In genomic region chr1:203682401-203683383, GRCh38 we compare ENCODE assay signal across 8 cellular contexts.
A peak's percentile ranks its signal among the peaks of the same experiment; 100 is the strongest.
DNase-seq lines count a peak whose midpoint lies in the region; ATAC-seq lines count a peak whose summit lies in the region.

No MANE protein-coding gene starts in this region.

- peaks cover 35 to 62% of the 10 kb centered on the region in 2 donors for H3K4me1 Mint-ChIP-seq in effector memory CD8-positive, alpha-beta T cell (ENCODE audit: low read depth in 2 of 2)

- H3K27me3 Mint-ChIP-seq in effector memory CD8-positive, alpha-beta T cell = no peaks in the 10 kb centered on the region

- peak; percentile 67 for DNase-seq in T-helper 22 cell (ENCODE audit: low read depth)
- peak; percentile 70 to 72 (median 71) for DNase-seq in effector memory CD8-positive, alpha-beta T cell
- peak; percentile 44 to 45 for DNase-seq in stimulated activated CD4-positive, alpha-beta T cell treated with anti-CD3 and anti-CD28 coated beads, Interleukin-4, amount 100 ng/mL, for 48 hours (ENCODE audit: low read depth in 2 of 2)
- DNase-seq in midbrain (lab: John Stamatoyannopoulos, UW) = no peak
- DNase-seq in amniotic stem cell (lab: John Stamatoyannopoulos, UW) = no peak

- no peaks in the 10 kb centered on the region for H3K9me3 Mint-ChIP-seq in effector memory CD8-positive, alpha-beta T cell

- peak; percentile 37 for ATAC-seq in HG03175 (IDR thresholded peaks at IDR 0.05; ENCODE audit: unreplicated experiment)
- ATAC-seq in effector memory CD8-positive, alpha-beta T cell (replicated peaks) = peak; percentile 99
- no peak for ATAC-seq in HG03159 (IDR thresholded peaks at IDR 0.05; ENCODE audit: unreplicated experiment)
- ATAC-seq in GM19395 (IDR thresholded peaks at IDR 0.05; ENCODE audit: unreplicated experiment) = no peak

- H3K4me3 Mint-ChIP-seq in effector memory CD8-positive, alpha-beta T cell = peak overlapping the region; percentile 48 to 58

- peak overlapping the region; percentile 94 for H3K27ac Mint-ChIP-seq in effector memory CD8-positive, alpha-beta T cell

- peaks cover 65% of the 10 kb centered on the region for H3K36me3 Mint-ChIP-seq in effector memory CD8-positive, alpha-beta T cell (ENCODE audit: insufficient read depth)

Comparison
In these comparisons a context has a peak if more than half of its experiments do, and no peak if none do; other contexts are left out.
1. ATAC-seq: peak in HG03175 (single experiment) and effector memory CD8-positive, alpha-beta T cell (single experiment); none in HG03159 (single experiment) and GM19395 (single experiment).
2. DNase-seq: peak in T-helper 22 cell (single experiment), effector memory CD8-positive, alpha-beta T cell (3 of 3) and stimulated activated CD4-positive, alpha-beta T cell treated with anti-CD3 and anti-CD28 coated beads, Interleukin-4, amount 100 ng/mL, for 48 hours (2 of 2); none in midbrain (single experiment) and amniotic stem cell (single experiment).